In genomic region chr17:11787074-11787473, GRCh38 we compare ENCODE assay signal across 19 cellular contexts.
DNase-seq lines count a peak whose midpoint lies in the region; ATAC-seq, FAIRE-seq and TF ChIP-seq lines count a peak whose summit lies in the region.
"Had no signal": no experiment of that assay in that cellular context is flagged by ENCODE, and none has a peak within 500 bp of the region (broad histone marks: within the 10 kb centered on the region; RNA-seq: fewer than 3 reads in every experiment).

No MANE protein-coding gene starts in this region.

- H3K27ac ChIP-seq in OCI-LY7 (ENCODE audit: low read depth, low read length, poor library complexity, severe bottlenecking): no peak overlapping the region
- H3K27ac ChIP-seq: KMS-11 had no signal

- no peak for TF ChIP-seq CTCF in OCI-LY7 (conservative IDR thresholded peaks at IDR 0.05; ENCODE audit: low read length)

- CTCF ChIA-PET in OCI-LY7 (lab: Charles Lee; ENCODE audit: unreplicated experiment): no interaction called here

- POLR2A ChIA-PET in OCI-LY7 (lab: Charles Lee): interaction anchor here (0.6 to 0.7 kb wide), 2 partner anchors 10 to 11 kb away, joined by 3 to 4 read pairs; no protein-coding TSS in a partner anchor

- no peaks in the 10 kb centered on the region for H3K9me2 ChIP-seq in OCI-LY7 (ENCODE audit: insufficient read depth, low read length)

- no peak for ATAC-seq in HG03565 (IDR thresholded peaks at IDR 0.05; ENCODE audit: unreplicated experiment)
- ATAC-seq in GM19023 (IDR thresholded peaks at IDR 0.05; ENCODE audit: unreplicated experiment): no peak
- no peak for ATAC-seq in GM21390 (IDR thresholded peaks at IDR 0.05; ENCODE audit: unreplicated experiment)
- ATAC-seq: HCT116 had no signal

- no peaks in the 10 kb centered on the region for H3K79me2 ChIP-seq in OCI-LY7 (ENCODE audit: insufficient read depth, low read depth, low read length)

- FAIRE-seq in GM12891 (lab: Jason Lieb, UNC): no peak
- FAIRE-seq: A204.1 had no signal

- no peaks in the 10 kb centered on the region for H3K4me1 ChIP-seq in OCI-LY7 (ENCODE audit: insufficient read depth, low read length, poor library complexity, severe bottlenecking)
- H3K4me1 ChIP-seq: BE2C had no signal

- no peak overlapping the region for H3K4me2 ChIP-seq in OCI-LY7 (ENCODE audit: low read length)
- H3K4me2 ChIP-seq: KMS-11 had no signal

- no peak for TF ChIP-seq POLR2A in GM12891 (IDR thresholded peaks at IDR 0.05; ENCODE audit: low read depth, low read length)

- DNase-seq in GM12891 (ENCODE audit: insufficient read length, low spot score) (no peak), MV-4-11 (lab: John Stamatoyannopoulos, UW) (peak; percentile 16), OCI-LY7 (ENCODE audit: low spot score) (peak; percentile 34), NCI-H2227 (lab: John Stamatoyannopoulos, UW; ENCODE audit: unreplicated experiment) (no peak)
- DNase-seq: ACHN; BE2C; CD4-positive, alpha-beta memory T cell; DMS153; DMS79; GDM1; GOT3; H7; HFFc6 had no signal

- H2AFZ ChIP-seq in OCI-LY7 (ENCODE audit: low read length): 0 out of 2 replicates have a peak overlapping the region, but pooled peaks have one; percentile 15

- H3K36me3 ChIP-seq in OCI-LY7 (ENCODE audit: insufficient read depth, low read length): no peaks in the 10 kb centered on the region
- H3K36me3 ChIP-seq: BE2C had no signal

- H4K20me1 ChIP-seq in OCI-LY7 (ENCODE audit: insufficient read depth, low read length): no peaks in the 10 kb centered on the region

- H3K4me3 ChIP-seq in OCI-LY7 (ENCODE audit: low read depth, low read length, poor library complexity, severe bottlenecking): no peak overlapping the region

- intact Hi-C loops in OCI-LY7 (cut with micrococcal nuclease; ENCODE audit: unreplicated experiment): no loop called here

- H3K9me3 ChIP-seq in OCI-LY7 (ENCODE audit: low read length): no peaks in the 10 kb centered on the region
- H3K9me3 ChIP-seq: BE2C had no signal

- BruUV-seq in OCI-LY7 (replicated peaks; lab: Mats Ljungman, UMichigan): no TSS peak

TF ChIP-seq in GM12891, 5 proteins besides CTCF, POLR2A, EP300 and RAD21:
- TF ChIP-seq SPI1 (IDR thresholded peaks at IDR 0.05; ENCODE audit: low read depth, low read length): peak; percentile 36; the same call in 1 of the 2 replicates
- TF ChIP-seq TAF1 (IDR thresholded peaks at IDR 0.05; ENCODE audit: low read depth, low read length): no peak
- TF ChIP-seq PAX5 (IDR thresholded peaks at IDR 0.05; ENCODE audit: insufficient read depth, low read length, severe bottlenecking): no peak

Comparison
In these comparisons a context has a peak if more than half of its experiments do, and no peak if none do; other contexts are left out.
1. DNase-seq: peak in MV-4-11 (single experiment) and OCI-LY7 (single experiment); none in GM12891 (single experiment) and NCI-H2227 (single experiment).